Comparison of ENCODE assay signal across 31 cellular contexts in genomic region chr20:39072132-39072531, GRCh38.
"Had no signal": no experiment of that assay in that cellular context is flagged by ENCODE, and none has a peak within 500 bp of the region (broad histone marks: within the 10 kb centered on the region; RNA-seq: fewer than 3 reads in every experiment).

No MANE protein-coding gene starts in this region.

- DNase-seq: naive B cell; naive thymus-derived CD8-positive, alpha-beta T cell; nucleus accumbens; ovary; posterior cingulate gyrus; psoas muscle; right cardiac atrium; right lobe of liver; sigmoid colon; small intestine; stimulated activated CD4-positive, alpha-beta T cell treated with anti-CD3 and anti-CD28 coated beads, Interleukin-15, amount 100 ng/mL, for 24 hours; stimulated activated CD4-positive, alpha-beta T cell treated with anti-CD3 and anti-CD28 coated beads, Interleukin-2, amount 100 ng/mL, for 24 hours; stimulated activated CD4-positive, alpha-beta T cell treated with anti-CD3 and anti-CD28 coated beads, Interleukin-2, amount 100 ng/mL, for 48 hours; stimulated activated CD4-positive, alpha-beta T cell treated with anti-CD3 and anti-CD28 coated beads, Interleukin-4, amount 100 ng/mL, for 24 hours; stimulated activated naive B cell treated with anti-CD40 and anti-IgM and Interleukin-4, amounts not matched to agents 10 μg/mL and 1 μg/mL and 100 μg/mL, for 72 hours; stimulated activated naive CD4-positive, alpha-beta T cell treated with Interleukin-2 at 50 U/mL for 16 hours; stomach; thyroid gland; trophoblast cell had no signal

- H3K36me3 Mint-ChIP-seq: naive thymus-derived CD8-positive, alpha-beta T cell; neural progenitor cell; stimulated activated effector memory CD8-positive, alpha-beta T cell treated with anti-CD3 and anti-CD28 coated beads, Interleukin-12 subunit alpha, Interleukin-12 subunit beta, amount 100 ng/mL, for 72 hours had no signal

- H3K27ac Mint-ChIP-seq: naive B cell; naive thymus-derived CD8-positive, alpha-beta T cell; natural killer cell treated with Interleukin-12 subunit alpha and Interleukin-12 subunit beta and Interleukin-15 and Interleukin-18, amount 100 ng/mL, for 72 hours; neural progenitor cell; progenitor cell of endocrine pancreas; stimulated activated effector memory CD8-positive, alpha-beta T cell treated with anti-CD3 and anti-CD28 coated beads, Interleukin-12 subunit alpha, Interleukin-12 subunit beta, amount 100 ng/mL, for 72 hours; stimulated activated naive B cell treated with anti-CD40 and anti-IgM and Interleukin-4, amounts not matched to agents 10 μg/mL and 1 μg/mL and 100 μg/mL, for 72 hours; stimulated activated naive CD8-positive, alpha-beta T cell treated with anti-CD3 and anti-CD28 coated beads, Interleukin-15, Interleukin-2, amounts not matched to agents 100 ng/mL and 50 ng/mL, for 24 hours had no signal

- H3K9me3 Mint-ChIP-seq: natural killer cell treated with Interleukin-12 subunit alpha and Interleukin-12 subunit beta and Interleukin-15 and Interleukin-18, amount 100 ng/mL, for 72 hours had no signal

- H3K9me3 ChIP-seq: neutrophil, psoas muscle, right lobe of liver, thoracic aorta, thyroid gland, vagina had no signal

- H3K27ac ChIP-seq: neural progenitor cell, neutrophil, ovary, parathyroid adenoma, psoas muscle, right lobe of liver, sigmoid colon, stomach, thoracic aorta, thyroid gland, tibial nerve, upper lobe of left lung, vagina had no signal

- H3K36me3 ChIP-seq: neural progenitor cell, neutrophil, ovary, right lobe of liver, sigmoid colon, stomach, thoracic aorta, thyroid gland, tibial nerve, upper lobe of left lung, vagina had no signal

- H3K79me2 ChIP-seq: parathyroid adenoma had no signal

- H2AFZ ChIP-seq: neural progenitor cell, parathyroid adenoma had no signal

- H3K27me3 ChIP-seq: neural progenitor cell, ovary, right lobe of liver, thyroid gland, upper lobe of left lung, vagina had no signal

- H3K4me3 ChIP-seq: neural progenitor cell, ovary, psoas muscle, right lobe of liver, sigmoid colon, stomach, thoracic aorta, thyroid gland, tibial nerve, upper lobe of left lung, vagina had no signal

- FAIRE-seq: small intestine, urothelium cell line had no signal

- H3K4me1 ChIP-seq: neural progenitor cell, parathyroid adenoma, psoas muscle, right lobe of liver, sigmoid colon, stomach, thyroid gland, tibial nerve, upper lobe of left lung, vagina had no signal

- H3K4me2 ChIP-seq: neural progenitor cell had no signal

- H3K4me3 Mint-ChIP-seq: naive B cell; naive thymus-derived CD8-positive, alpha-beta T cell; natural killer cell treated with Interleukin-12 subunit alpha and Interleukin-12 subunit beta and Interleukin-15 and Interleukin-18, amount 100 ng/mL, for 72 hours; neural progenitor cell; stimulated activated effector memory CD8-positive, alpha-beta T cell treated with anti-CD3 and anti-CD28 coated beads, Interleukin-12 subunit alpha, Interleukin-12 subunit beta, amount 100 ng/mL, for 72 hours; stimulated activated naive B cell treated with anti-CD40 and anti-IgM and Interleukin-4, amounts not matched to agents 10 μg/mL and 1 μg/mL and 100 μg/mL, for 72 hours; stimulated activated naive CD8-positive, alpha-beta T cell treated with anti-CD3 and anti-CD28 coated beads, Interleukin-15, Interleukin-2, amounts not matched to agents 100 ng/mL and 50 ng/mL, for 24 hours had no signal

- H3K4me1 Mint-ChIP-seq: naive B cell; naive thymus-derived CD8-positive, alpha-beta T cell; stimulated activated effector memory CD8-positive, alpha-beta T cell treated with anti-CD3 and anti-CD28 coated beads, Interleukin-12 subunit alpha, Interleukin-12 subunit beta, amount 100 ng/mL, for 72 hours had no signal
